In genomic region chr5:141906517-141906916, GRCh38 we compare ENCODE assay signal across 2 cellular contexts.
TF ChIP-seq lines count a peak whose summit lies in the region.

No MANE protein-coding gene starts in this region.

TF ChIP-seq in HEK293, 187 proteins besides CTCF, POLR2A, EP300 and RAD21:
- TF ChIP-seq ZNF366 (tag by site-specific recombination; conservative IDR thresholded peaks at IDR 0.05) (0 out of 2 replicates have a peak, but pooled peaks have one; percentile 21), MYNN (tag by site-specific recombination; IDR thresholded peaks at IDR 0.05; ENCODE audit: borderline replicate concordance) (no peak)
TF ChIP-seq in HEK293: peak in this region for 1.

TF ChIP-seq in K562, 482 proteins besides CTCF, POLR2A, EP300 and RAD21:
- TF ChIP-seq MLLT1 (IDR thresholded peaks at IDR 0.05): 0 out of 4 replicates have a peak, but pooled peaks of 1 of the 2 experiments have one; percentile 30
- no peak for TF ChIP-seq JUNB (CRISPR knock-in tag; conservative IDR thresholded peaks at IDR 0.05)
- TF ChIP-seq POLR2G (IDR thresholded peaks at IDR 0.05; ENCODE audit: low read depth, low read length): no peak
- TF ChIP-seq THRB (CRISPR knock-in tag; conservative IDR thresholded peaks at IDR 0.05): 0 out of 2 replicates have a peak, but pooled peaks have one; percentile 57
- 0 out of 2 replicates have a peak, but pooled peaks have one; percentile 71 for TF ChIP-seq ELF4 (CRISPR knock-in tag; IDR thresholded peaks at IDR 0.05)
- 0 out of 2 replicates have a peak, but pooled peaks have one; percentile 12 for TF ChIP-seq OTX1 (CRISPR knock-in tag; IDR thresholded peaks at IDR 0.05)
- TF ChIP-seq NFRKB (IDR thresholded peaks at IDR 0.05; ENCODE audit: low read depth): no peak
- TF ChIP-seq ZNF512 (tag; IDR thresholded peaks at IDR 0.05): peak; percentile 74; the same call in 1 of the 2 replicates
- no peak for TF ChIP-seq ESRRA (IDR thresholded peaks at IDR 0.05; ENCODE audit: borderline replicate concordance, low read depth)
